In the genomic region with DNA sequence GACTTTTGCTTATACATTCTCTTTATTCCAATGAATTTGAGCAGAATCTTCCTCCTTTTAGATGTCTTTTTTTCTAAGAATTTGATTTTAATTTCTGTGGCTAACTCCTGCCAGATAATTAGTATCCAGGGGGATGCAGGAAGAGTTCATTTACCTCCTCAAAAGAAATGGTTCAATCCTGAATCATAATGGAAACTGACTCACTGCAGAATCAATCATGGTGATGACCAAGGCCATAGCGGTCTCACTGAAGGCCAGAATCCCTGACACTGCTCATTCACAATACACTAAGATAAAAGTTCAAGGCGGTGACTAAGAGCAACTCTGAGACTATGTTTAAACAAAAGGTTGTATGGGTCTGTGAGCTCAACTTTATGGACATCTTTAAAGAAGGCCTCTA, we compare ENCODE assay signal across 16 cellular contexts.
DNase-seq lines count a peak whose midpoint lies in the region; ATAC-seq and TF ChIP-seq lines count a peak whose summit lies in the region.
"Had no signal": no experiment of that assay in that cellular context is flagged by ENCODE, and none has a peak within 500 bp of the region (broad histone marks: within the 10 kb centered on the region; RNA-seq: fewer than 3 reads in every experiment).

No MANE protein-coding gene starts in this region.

- no peaks in the 10 kb centered on the region for H3K36me3 ChIP-seq in HCT116 (ENCODE audit: control insufficient read depth in 1 of 2, insufficient read depth in 2 of 2, low read length in 2 of 2)
- H3K36me3 ChIP-seq: upper lobe of right lung had no signal

- RAD21 ChIA-PET in HCT116 (lab: Charles Lee; ENCODE audit: low non-redundant PET in 1 of 2, low total read pairs in 2 of 2, uncharacterized antibody in 2 of 2, unreplicated experiment in 2 of 2), result no interaction called here

- TF ChIP-seq CTCF in HCT116 (IDR thresholded peaks at IDR 0.05 in 2 of 3, conservative IDR thresholded peaks at IDR 0.05 in 1 of 3; ENCODE audit: borderline replicate concordance in 1 of 3, insufficient read depth in 1 of 3, low read depth in 2 of 3, low read length in 2 of 3), result no peak
- no peak for TF ChIP-seq CTCF in astrocyte of the spinal cord (IDR thresholded peaks at IDR 0.05; ENCODE audit: low read depth, low read length)
- no peak for TF ChIP-seq CTCF in GM20000 (IDR thresholded peaks at IDR 0.05; ENCODE audit: extremely low read depth, missing control alignments)

- H3K4me1 ChIP-seq in HCT116 (ENCODE audit: control insufficient read depth in 1 of 2, insufficient read depth in 2 of 2, low read length in 2 of 2), result peaks cover 28 to 67% of the 10 kb centered on the region in 2 experiments
- H3K4me1 ChIP-seq: Caco-2, upper lobe of right lung had no signal

- no peaks in the 10 kb centered on the region for H3K79me2 ChIP-seq in HCT116 (ENCODE audit: insufficient read depth, low read length)

- H4K20me1 ChIP-seq in HCT116 (ENCODE audit: insufficient read depth), result no peaks in the 10 kb centered on the region

- POLR2A ChIA-PET in HCT116 (lab: Charles Lee), result no interaction called here

- H3K27ac ChIP-seq in HCT116 (ENCODE audit: low read depth, low read length), result peak overlapping the region; percentile 84
- H3K27ac ChIP-seq: upper lobe of right lung had no signal

- no TSS peak for BruUV-seq in HCT116 (replicated peaks; lab: Mats Ljungman, UMichigan)

- intact Hi-C loops in HCT116 (cut with micrococcal nuclease), result no loop called here

- DNase-seq in A172 (ENCODE audit: low spot score) (peak; percentile 66), HCT116 (ENCODE audit: low read depth, low spot score) (peak; percentile 95), astrocyte of the spinal cord (ENCODE audit: low read depth, low spot score) (peak; percentile 87), islet precursor cell (peak; percentile 63), GM20000 (ENCODE audit: low spot score) (no peak), hypothalamus (lab: John Stamatoyannopoulos, UW) (no peak), mesenteric fat pad (ENCODE audit: low spot score) (no peak)
- no peak for DNase-seq in stimulated activated CD4-positive, alpha-beta T cell treated with anti-CD3 and anti-CD28 coated beads, Interleukin-15, amount 100 ng/mL, for 24 hours
- DNase-seq: Caco-2; head of caudate nucleus; KG1; NCI-H146; NCI-H446 treated with DMSO at 0.1 percent for 48 hours; stimulated activated CD4-positive, alpha-beta T cell treated with anti-CD3 and anti-CD28 coated beads, Interleukin-4, amount 100 ng/mL, for 4 hours; upper lobe of right lung had no signal

- in situ Hi-C loops in astrocyte of the spinal cord (cut with HindIII; ENCODE audit: low sequenced_read_pairs), result no loop called here

- CTCF ChIA-PET in HCT116 (lab: Charles Lee), result interaction anchor here (1.8 kb wide), 1 partner anchor 80 kb away, joined by 6 read pairs; no protein-coding TSS in a partner anchor

- H3K9ac ChIP-seq in HCT116 (ENCODE audit: low read length), result peak overlapping the region; percentile 32

- no peaks in the 10 kb centered on the region for H3K27me3 ChIP-seq in HCT116 (ENCODE audit: insufficient read depth, low read length)
- H3K27me3 ChIP-seq: upper lobe of right lung had no signal

- peak; percentile 86 for ATAC-seq in HCT116
- ATAC-seq: GM23338, upper lobe of right lung had no signal

- H3K4me3 ChIP-seq in HCT116 (replicated peaks in 1 of 2; ENCODE audit: low read depth in 1 of 2, low read length in 2 of 2) (peak overlapping the region in 1 of 2 experiments; percentile 2; a peak in 1 of 4 replicates), astrocyte of the spinal cord (ENCODE audit: low read depth, low read length) (no peak overlapping the region)
- H3K4me3 ChIP-seq: GM23338, upper lobe of right lung had no signal

- no peaks in the 10 kb centered on the region for H3K9me2 ChIP-seq in HCT116 (ENCODE audit: insufficient read depth)

- TF ChIP-seq POLR2A in HCT116 (IDR thresholded peaks at IDR 0.05; ENCODE audit: borderline replicate concordance, extremely low read depth, insufficient read depth, insufficient read length), result no peak

- H3K4me2 ChIP-seq in HCT116 (ENCODE audit: low read length), result peak overlapping the region; percentile 52
- H3K4me2 ChIP-seq: GM23338 had no signal

- peak overlapping the region; percentile 15 for H2AFZ ChIP-seq in HCT116 (ENCODE audit: low read depth, low read length, poor library complexity, severe bottlenecking)
- H2AFZ ChIP-seq: GM23338 had no signal

- no peaks in the 10 kb centered on the region for H3K9me3 ChIP-seq in HCT116 (ENCODE audit: control insufficient read depth in 1 of 2, insufficient read depth in 1 of 2, low read depth in 1 of 2, low read length in 2 of 2)
- H3K9me3 ChIP-seq: Caco-2, upper lobe of right lung had no signal

- no peak for TF ChIP-seq RAD21 in HCT116 (IDR thresholded peaks at IDR 0.05; ENCODE audit: low read depth)

TF ChIP-seq in HCT116, 20 proteins besides CTCF, POLR2A, EP300 and RAD21:
- TF ChIP-seq JUND (IDR thresholded peaks at IDR 0.05), result peak; percentile 98
- TF ChIP-seq, protein P1, sequence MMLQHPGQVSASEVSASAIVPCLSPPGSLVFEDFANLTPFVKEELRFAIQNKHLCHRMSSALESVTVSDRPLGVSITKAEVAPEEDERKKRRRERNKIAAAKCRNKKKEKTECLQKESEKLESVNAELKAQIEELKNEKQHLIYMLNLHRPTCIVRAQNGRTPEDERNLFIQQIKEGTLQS (IDR thresholded peaks at IDR 0.05), result 0 out of 2 replicates have a peak, but pooled peaks have one; percentile 39
- TF ChIP-seq SP1 (IDR thresholded peaks at IDR 0.05; ENCODE audit: low read depth), result peak; percentile 96
- peak; percentile 78 for TF ChIP-seq SIN3A (IDR thresholded peaks at IDR 0.05; ENCODE audit: low read depth)
- TF ChIP-seq CEBPB (IDR thresholded peaks at IDR 0.05; ENCODE audit: low read depth), result peak; percentile 68
- 0 out of 2 replicates have a peak, but pooled peaks have one; percentile 35 for TF ChIP-seq POLR2AphosphoS5 (IDR thresholded peaks at IDR 0.05; ENCODE audit: low read depth, low read length)
- peak; percentile 94 for TF ChIP-seq CBX3 (IDR thresholded peaks at IDR 0.05; ENCODE audit: low read depth)
- no peak; the same call in 1 of the 2 replicates for TF ChIP-seq ELF1 (IDR thresholded peaks at IDR 0.05; ENCODE audit: borderline replicate concordance, low read depth)
- peak; percentile 98 for TF ChIP-seq TCF7L2 (IDR thresholded peaks at IDR 0.05; ENCODE audit: borderline replicate concordance, extremely low read depth, insufficient read depth, insufficient read length)
- TF ChIP-seq, protein P2, sequence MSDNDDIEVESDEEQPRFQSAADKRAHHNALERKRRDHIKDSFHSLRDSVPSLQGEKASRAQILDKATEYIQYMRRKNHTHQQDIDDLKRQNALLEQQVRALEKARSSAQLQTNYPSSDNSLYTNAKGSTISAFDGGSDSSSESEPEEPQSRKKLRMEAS (IDR thresholded peaks at IDR 0.05), result peak; percentile 51
- TF ChIP-seq EGR1 (IDR thresholded peaks at IDR 0.05; ENCODE audit: low read depth), result peak; percentile 33; the same call in 1 of the 2 replicates
- TF ChIP-seq FOSL1 (IDR thresholded peaks at IDR 0.05; ENCODE audit: low read depth), result peak; percentile 96
- TF ChIP-seq YY1 (IDR thresholded peaks at IDR 0.05; ENCODE audit: extremely low read depth, insufficient replicate concordance, low read depth, low read length), result no peak
- TF ChIP-seq, protein P3, sequence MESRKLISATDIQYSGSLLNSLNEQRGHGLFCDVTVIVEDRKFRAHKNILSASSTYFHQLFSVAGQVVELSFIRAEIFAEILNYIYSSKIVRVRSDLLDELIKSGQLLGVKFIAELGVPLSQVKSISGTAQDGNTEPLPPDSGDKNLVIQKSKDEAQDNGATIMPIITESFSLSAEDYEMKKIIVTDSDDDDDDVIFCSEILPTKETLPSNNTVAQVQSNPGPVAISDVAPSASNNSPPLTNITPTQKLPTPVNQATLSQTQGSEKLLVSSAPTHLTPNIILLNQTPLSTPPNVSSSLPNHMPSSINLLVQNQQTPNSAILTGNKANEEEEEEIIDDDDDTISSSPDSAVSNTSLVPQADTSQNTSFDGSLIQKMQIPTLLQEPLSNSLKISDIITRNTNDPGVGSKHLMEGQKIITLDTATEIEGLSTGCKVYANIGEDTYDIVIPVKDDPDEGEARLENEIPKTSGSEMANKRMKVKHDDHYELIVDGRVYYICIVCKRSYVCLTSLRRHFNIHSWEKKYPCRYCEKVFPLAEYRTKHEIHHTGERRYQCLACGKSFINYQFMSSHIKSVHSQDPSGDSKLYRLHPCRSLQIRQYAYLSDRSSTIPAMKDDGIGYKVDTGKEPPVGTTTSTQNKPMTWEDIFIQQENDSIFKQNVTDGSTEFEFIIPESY (IDR thresholded peaks at IDR 0.05; ENCODE audit: extremely low read depth, insufficient replicate concordance, low read length), result no peak
- peak; percentile 82 for TF ChIP-seq SRF (IDR thresholded peaks at IDR 0.05; ENCODE audit: low read depth)

Comparison
In these comparisons a context has a peak if more than half of its experiments do, and no peak if none do; other contexts are left out.
1. DNase-seq: peak in A172 (single experiment), HCT116 (single experiment), astrocyte of the spinal cord (single experiment) and islet precursor cell (single experiment); none in stimulated activated CD4-positive, alpha-beta T cell treated with anti-CD3 and anti-CD28 coated beads, Interleukin-15, amount 100 ng/mL, for 24 hours (single experiment), GM20000 (single experiment), hypothalamus (0 of 51) and mesenteric fat pad (single experiment).